2 cellular contexts compared by ENCODE assay signal in genomic region chr2:9714630-9715214, GRCh38.
A peak's percentile ranks its signal among the peaks of the same experiment; 100 is the strongest.
TF ChIP-seq lines count a peak whose summit lies in the region.

No MANE protein-coding gene starts in this region.

TF ChIP-seq in GM23338, 12 proteins besides CTCF, POLR2A, EP300 and RAD21 (continued from another document):
- TF ChIP-seq ZNF462 (CRISPR knock-in tag; IDR thresholded peaks at IDR 0.05), result no peak
TF ChIP-seq in GM23338: peak in this region for 0.

TF ChIP-seq in K562, 482 proteins besides CTCF, POLR2A, EP300 and RAD21 (continued from another document and continues in another):
- TF ChIP-seq TFE3 (CRISPR knock-in tag; IDR thresholded peaks at IDR 0.05) (no peak), CHD1 (IDR thresholded peaks at IDR 0.05; ENCODE audit: low read length) (no peak), ZNF584 (CRISPR knock-in tag; IDR thresholded peaks at IDR 0.05; ENCODE audit: low read depth) (0 out of 2 replicates have a peak, but pooled peaks have one; percentile 36), SNIP1 (IDR thresholded peaks at IDR 0.05; ENCODE audit: low read depth) (no peak), FOSL1 (tag; conservative IDR thresholded peaks at IDR 0.05) (peak; percentile 48; the same call in 1 of the 2 replicates), TEAD4 (IDR thresholded peaks at IDR 0.05; ENCODE audit: low read length) (peak; percentile 92), TEAD4 (CRISPR knock-in tag; IDR thresholded peaks at IDR 0.05; ENCODE audit: borderline replicate concordance) (no peak), FOS (IDR thresholded peaks at IDR 0.05; ENCODE audit: extremely low read depth, insufficient read length) (no peak), STAG1 (CRISPR knock-in tag; IDR thresholded peaks at IDR 0.05; ENCODE audit: borderline replicate concordance) (no peak), ZNF717 (CRISPR knock-in tag; IDR thresholded peaks at IDR 0.05) (no peak), ZNF695 (CRISPR knock-in tag; IDR thresholded peaks at IDR 0.05) (no peak), TBL1XR1 (IDR thresholded peaks at IDR 0.05; ENCODE audit: low read length in 2 of 2) (peak in 1 of 2 experiments; percentile 84; a peak in 2 of 4 replicates), ZNF592 (IDR thresholded peaks at IDR 0.05) (peak; percentile 63; the same call in 1 of the 2 replicates), CLOCK (CRISPR knock-in tag; IDR thresholded peaks at IDR 0.05; ENCODE audit: borderline replicate concordance) (no peak), MED1 (CRISPR knock-in tag; IDR thresholded peaks at IDR 0.05; ENCODE audit: borderline replicate concordance) (no peak), RBFOX2 (IDR thresholded peaks at IDR 0.05; ENCODE audit: low read depth, low read length) (no peak), NR2F6 (CRISPR knock-in tag; IDR thresholded peaks at IDR 0.05) (no peak), TCF7L2 (IDR thresholded peaks at IDR 0.05; ENCODE audit: low read depth, low read length) (no peak), IRF2 (CRISPR knock-in tag; IDR thresholded peaks at IDR 0.05) (no peak), VEZF1 (CRISPR knock-in tag; IDR thresholded peaks at IDR 0.05) (peak; percentile 46), MAX (CRISPR knock-in tag; IDR thresholded peaks at IDR 0.05) (no peak), ZNF449 (CRISPR knock-in tag; IDR thresholded peaks at IDR 0.05) (peak; percentile 26; the same call in 1 of the 2 replicates), ZNF280B (CRISPR knock-in tag; IDR thresholded peaks at IDR 0.05) (no peak), RFX7 (CRISPR knock-in tag; IDR thresholded peaks at IDR 0.05) (no peak), NCOA4 (IDR thresholded peaks at IDR 0.05; ENCODE audit: partially characterized antibody) (no peak), SRSF3 (IDR thresholded peaks at IDR 0.05; ENCODE audit: insufficient read depth, low read length) (no peak), HDGF (IDR thresholded peaks at IDR 0.05) (no peak), MCM3 (IDR thresholded peaks at IDR 0.05) (no peak), BHLHE40 (IDR thresholded peaks at IDR 0.05; ENCODE audit: low read length) (no peak), BCL6 (CRISPR knock-in tag; IDR thresholded peaks at IDR 0.05) (0 out of 2 replicates have a peak, but pooled peaks have one; percentile 30), SMAD4 (CRISPR knock-in tag; conservative IDR thresholded peaks at IDR 0.05) (peak; percentile 77), GABPA (tag; conservative IDR thresholded peaks at IDR 0.05; ENCODE audit: low read depth) (no peak), ZNF239 (CRISPR knock-in tag; IDR thresholded peaks at IDR 0.05) (no peak), SMARCE1 (IDR thresholded peaks at IDR 0.05) (peak; percentile 67; the same call in 1 of the 2 replicates), ZNF77 (CRISPR knock-in tag; IDR thresholded peaks at IDR 0.05) (no peak), ADNP (tag; IDR thresholded peaks at IDR 0.05) (no peak; the same call in 1 of the 2 replicates), ETS1 (conservative IDR thresholded peaks at IDR 0.05; ENCODE audit: control insufficient read depth, low read depth, low read length) (no peak), ZBTB26 (CRISPR knock-in tag; IDR thresholded peaks at IDR 0.05) (no peak), SOX6 (IDR thresholded peaks at IDR 0.05) (peak; percentile 63), NR4A1 (CRISPR knock-in tag; IDR thresholded peaks at IDR 0.05) (no peak), NR4A1 (tag; IDR thresholded peaks at IDR 0.05) (peak; percentile 72), PCBP1 (IDR thresholded peaks at IDR 0.05; ENCODE audit: low read depth, low read length, poor library complexity, severe bottlenecking) (no peak), MXI1 (IDR thresholded peaks at IDR 0.05; ENCODE audit: low read depth, low read length) (no peak), GABPB1 (CRISPR knock-in tag; IDR thresholded peaks at IDR 0.05) (no peak), MCM2 (IDR thresholded peaks at IDR 0.05; ENCODE audit: low read depth) (no peak), NR3C1 (CRISPR knock-in tag; IDR thresholded peaks at IDR 0.05) (no peak), NFIC (IDR thresholded peaks at IDR 0.05) (peak; percentile 70), RBM25 (IDR thresholded peaks at IDR 0.05; ENCODE audit: low read depth, low read length, severe bottlenecking) (no peak), ZNF12 (CRISPR knock-in tag; IDR thresholded peaks at IDR 0.05) (no peak)
